38 cellular contexts compared by ENCODE assay signal in genomic region chr3:74384151-74384550, GRCh38.
"Had no signal": no experiment of that assay in that cellular context is flagged by ENCODE, and none has a peak within 500 bp of the region (broad histone marks: within the 10 kb centered on the region; RNA-seq: fewer than 3 reads in every experiment).

No MANE protein-coding gene starts in this region.

- H3K27me3 ChIP-seq: ascending aorta, cardiac muscle cell had no signal

- H3K4me3 ChIP-seq: ascending aorta, cardiac muscle cell had no signal

- H3K27ac Mint-ChIP-seq: activated CD4-positive, alpha-beta memory T cell treated with anti-CD3 and anti-CD28 coated beads, Interleukin-2, amount 10 ng/mL, durations not matched to agents 7 days and 5 days; activated CD4-positive, alpha-beta T cell treated with anti-CD3 and anti-CD28 coated beads for 36 hours; activated CD4-positive, alpha-beta T cell treated with anti-CD3 and anti-CD28 coated beads, Interleukin-2, amount 10 ng/mL, durations not matched to agents 7 days and 5 days; activated CD8-positive, alpha-beta memory T cell treated with anti-CD3 and anti-CD28 coated beads, Interleukin-2, amount 10 ng/mL, durations not matched to agents 7 days and 5 days; activated CD8-positive, alpha-beta T cell treated with anti-CD3 and anti-CD28 coated beads, Interleukin-2, amount 10 ng/mL, durations not matched to agents 7 days and 5 days; activated naive CD4-positive, alpha-beta T cell treated with anti-CD3 and anti-CD28 coated beads, Interleukin-2, amount 10 ng/mL, durations not matched to agents 7 days and 5 days; activated naive CD4-positive, alpha-beta T cell treated with anti-CD3 and anti-CD28 coated beads, Interleukin-2, amount 50 U/mL, for 24 hours; activated naive CD8-positive, alpha-beta T cell; activated naive CD8-positive, alpha-beta T cell treated with anti-CD3 and anti-CD28 coated beads, Interleukin-2, amount 10 ng/mL, durations not matched to agents 7 days and 5 days; activated naive CD8-positive, alpha-beta T cell treated with anti-CD3 and anti-CD28 coated beads, Interleukin-2, amount 50 U/mL, for 24 hours; activated T-cell treated with anti-CD3 and anti-CD28 coated beads, Interleukin-2, amount 50 U/mL, for 24 hours; activated T-helper 2 cell treated with anti-CD3 and anti-CD28 coated beads, Interferon-gamma antibody, Interleukin-2, Interleukin-4, amounts not matched to agents 10 μg/mL and 5 μg/mL and 100 μg/mL, durations not matched to agents 14 hours and 24 hours and 36 hours; T-helper 1 cell treated with Interleukin-12 subunit alpha and Interleukin-12 subunit beta and Interleukin-4 antibody, amounts not matched to agents 30 μg/mL and 1 μg/mL, for 36 hours; T-helper 2 cell treated with Interferon-gamma antibody and Interleukin-4, amounts not matched to agents 5 μg/mL and 100 μg/mL, for 36 hours; WTC11 had no signal

- H3K27ac ChIP-seq: ascending aorta, cardiac muscle cell, WERI-Rb-1 had no signal

- H3K27me3 Mint-ChIP-seq: activated CD4-positive, alpha-beta memory T cell treated with anti-CD3 and anti-CD28 coated beads, Interleukin-2, amount 10 ng/mL, durations not matched to agents 7 days and 5 days; activated CD4-positive, alpha-beta T cell treated with anti-CD3 and anti-CD28 coated beads for 36 hours; activated CD4-positive, alpha-beta T cell treated with anti-CD3 and anti-CD28 coated beads, Interleukin-2, amount 10 ng/mL, durations not matched to agents 7 days and 5 days; activated CD8-positive, alpha-beta memory T cell treated with anti-CD3 and anti-CD28 coated beads, Interleukin-2, amount 10 ng/mL, durations not matched to agents 7 days and 5 days; activated naive CD4-positive, alpha-beta T cell treated with anti-CD3 and anti-CD28 coated beads, Interleukin-2, amount 10 ng/mL, durations not matched to agents 7 days and 5 days; activated naive CD4-positive, alpha-beta T cell treated with anti-CD3 and anti-CD28 coated beads, Interleukin-2, amount 50 U/mL, for 24 hours; activated naive CD8-positive, alpha-beta T cell; activated naive CD8-positive, alpha-beta T cell treated with anti-CD3 and anti-CD28 coated beads, Interleukin-2, amount 10 ng/mL, durations not matched to agents 7 days and 5 days; activated naive CD8-positive, alpha-beta T cell treated with anti-CD3 and anti-CD28 coated beads, Interleukin-2, amount 50 U/mL, for 24 hours; activated T-cell treated with anti-CD3 and anti-CD28 coated beads, Interleukin-2, amount 50 U/mL, for 24 hours; brain; central memory CD8-positive, alpha-beta T cell had no signal

- ATAC-seq: activated CD4-positive, alpha-beta T cell treated with anti-CD3 and anti-CD28 coated beads for 36 hours; activated CD4-positive, CD25-positive, alpha-beta regulatory T cell treated with anti-CD3 and anti-CD28 coated beads, Interleukin-2, amount 50 U/mL, for 24 hours; activated CD8-positive, alpha-beta memory T cell treated with anti-CD3 and anti-CD28 coated beads, Interleukin-2, amount 10 ng/mL, durations not matched to agents 7 days and 5 days; activated CD8-positive, alpha-beta T cell treated with anti-CD3 and anti-CD28 coated beads, Interleukin-2, amount 10 ng/mL, durations not matched to agents 7 days and 5 days; activated naive CD8-positive, alpha-beta T cell treated with anti-CD3 and anti-CD28 coated beads, Interleukin-2, amount 50 U/mL, for 24 hours; WTC11 had no signal

- H3K4me1 Mint-ChIP-seq: activated CD4-positive, alpha-beta memory T cell treated with anti-CD3 and anti-CD28 coated beads, Interleukin-2, amount 10 ng/mL, durations not matched to agents 7 days and 5 days; activated CD4-positive, alpha-beta T cell treated with anti-CD3 and anti-CD28 coated beads for 36 hours; activated CD4-positive, alpha-beta T cell treated with anti-CD3 and anti-CD28 coated beads, Interleukin-2, amount 10 ng/mL, durations not matched to agents 7 days and 5 days; activated CD8-positive, alpha-beta memory T cell treated with anti-CD3 and anti-CD28 coated beads, Interleukin-2, amount 10 ng/mL, durations not matched to agents 7 days and 5 days; activated naive CD4-positive, alpha-beta T cell treated with anti-CD3 and anti-CD28 coated beads, Interleukin-2, amount 10 ng/mL, durations not matched to agents 7 days and 5 days; activated naive CD4-positive, alpha-beta T cell treated with anti-CD3 and anti-CD28 coated beads, Interleukin-2, amount 50 U/mL, for 24 hours; activated naive CD8-positive, alpha-beta T cell treated with anti-CD3 and anti-CD28 coated beads, Interleukin-2, amount 10 ng/mL, durations not matched to agents 7 days and 5 days; activated naive CD8-positive, alpha-beta T cell treated with anti-CD3 and anti-CD28 coated beads, Interleukin-2, amount 50 U/mL, for 24 hours; central memory CD8-positive, alpha-beta T cell; WTC11 had no signal

- H3K4me1 ChIP-seq: ascending aorta had no signal

- H3K36me3 Mint-ChIP-seq: activated CD8-positive, alpha-beta memory T cell treated with anti-CD3 and anti-CD28 coated beads, Interleukin-2, amount 10 ng/mL, durations not matched to agents 7 days and 5 days; activated naive CD4-positive, alpha-beta T cell treated with anti-CD3 and anti-CD28 coated beads, Interleukin-2, amount 10 ng/mL, durations not matched to agents 7 days and 5 days; activated naive CD4-positive, alpha-beta T cell treated with anti-CD3 and anti-CD28 coated beads, Interleukin-2, amount 50 U/mL, for 24 hours; activated naive CD8-positive, alpha-beta T cell; activated naive CD8-positive, alpha-beta T cell treated with anti-CD3 and anti-CD28 coated beads, Interleukin-2, amount 10 ng/mL, durations not matched to agents 7 days and 5 days; brain; WTC11 had no signal

- H3K9me3 Mint-ChIP-seq: activated CD4-positive, alpha-beta T cell treated with anti-CD3 and anti-CD28 coated beads, Interleukin-2, amount 10 ng/mL, durations not matched to agents 7 days and 5 days had no signal

- H3K36me3 ChIP-seq: ascending aorta, cardiac muscle cell, WERI-Rb-1 had no signal

- H3K4me3 Mint-ChIP-seq: activated CD4-positive, alpha-beta memory T cell treated with anti-CD3 and anti-CD28 coated beads, Interleukin-2, amount 10 ng/mL, durations not matched to agents 7 days and 5 days; activated CD4-positive, alpha-beta T cell treated with anti-CD3 and anti-CD28 coated beads for 36 hours; activated CD4-positive, alpha-beta T cell treated with anti-CD3 and anti-CD28 coated beads, Interleukin-2, amount 10 ng/mL, durations not matched to agents 7 days and 5 days; activated CD8-positive, alpha-beta memory T cell treated with anti-CD3 and anti-CD28 coated beads, Interleukin-2, amount 10 ng/mL, durations not matched to agents 7 days and 5 days; activated CD8-positive, alpha-beta T cell treated with anti-CD3 and anti-CD28 coated beads, Interleukin-2, amount 10 ng/mL, durations not matched to agents 7 days and 5 days; activated naive CD4-positive, alpha-beta T cell treated with anti-CD3 and anti-CD28 coated beads, Interleukin-2, amount 10 ng/mL, durations not matched to agents 7 days and 5 days; activated naive CD4-positive, alpha-beta T cell treated with anti-CD3 and anti-CD28 coated beads, Interleukin-2, amount 50 U/mL, for 24 hours; activated naive CD8-positive, alpha-beta T cell; activated naive CD8-positive, alpha-beta T cell treated with anti-CD3 and anti-CD28 coated beads, Interleukin-2, amount 10 ng/mL, durations not matched to agents 7 days and 5 days; activated naive CD8-positive, alpha-beta T cell treated with anti-CD3 and anti-CD28 coated beads, Interleukin-2, amount 50 U/mL, for 24 hours; activated T-cell treated with anti-CD3 and anti-CD28 coated beads, Interleukin-2, amount 50 U/mL, for 24 hours; brain; central memory CD8-positive, alpha-beta T cell; T-helper 1 cell treated with Interleukin-12 subunit alpha and Interleukin-12 subunit beta and Interleukin-4 antibody, amounts not matched to agents 30 μg/mL and 1 μg/mL, for 36 hours; T-helper 2 cell treated with Interferon-gamma antibody and Interleukin-4, amounts not matched to agents 5 μg/mL and 100 μg/mL, for 36 hours; WTC11 had no signal

- H3K9me3 ChIP-seq: ascending aorta had no signal

- DNase-seq: activated CD4-positive, alpha-beta memory T cell treated with anti-CD3 and anti-CD28 coated beads, Interleukin-2, amount 10 ng/mL, durations not matched to agents 7 days and 5 days; activated CD4-positive, alpha-beta T cell treated with anti-CD3 and anti-CD28 coated beads for 1 hour; activated CD4-positive, alpha-beta T cell treated with anti-CD3 and anti-CD28 coated beads for 36 hours; activated CD4-positive, alpha-beta T cell treated with anti-CD3 and anti-CD28 coated beads for 48 hours; activated CD4-positive, alpha-beta T cell treated with anti-CD3 and anti-CD28 coated beads, Interleukin-2, amount 10 ng/mL, durations not matched to agents 7 days and 5 days; activated CD4-positive, alpha-beta T cell treated with anti-CD3 and anti-CD28 coated beads, Interleukin-2, amount 50 U/mL, for 48 hours; activated CD4-positive, CD25-positive, alpha-beta regulatory T cell; activated CD8-positive, alpha-beta memory T cell treated with anti-CD3 and anti-CD28 coated beads for 24 hours; activated CD8-positive, alpha-beta memory T cell treated with anti-CD3 and anti-CD28 coated beads, Interleukin-2, amount 10 ng/mL, durations not matched to agents 7 days and 5 days; activated CD8-positive, alpha-beta memory T cell treated with anti-CD3 and anti-CD28 coated beads, Interleukin-2, amount 50 U/mL, for 48 hours; activated CD8-positive, alpha-beta T cell treated with anti-CD3 and anti-CD28 coated beads, Interleukin-2, amount 10 ng/mL, durations not matched to agents 7 days and 5 days; activated effector memory CD4-positive, alpha-beta T cell treated with Interleukin-2 at 50 U/mL for 16 hours; activated gamma-delta T cell; activated naive CD4-positive, alpha-beta T cell treated with anti-CD3 and anti-CD28 coated beads, Interleukin-2, amount 10 ng/mL, durations not matched to agents 7 days and 5 days; activated naive CD4-positive, alpha-beta T cell treated with Interleukin-2 at 50 U/mL for 16 hours; activated naive CD8-positive, alpha-beta T cell treated with anti-CD3 and anti-CD28 coated beads, Interleukin-2, amount 10 ng/mL, durations not matched to agents 7 days and 5 days; activated naive CD8-positive, alpha-beta T cell treated with anti-CD3 and anti-CD28 coated beads, Interleukin-2, amount 50 U/mL, for 24 hours; activated T-cell treated with anti-CD3 and anti-CD28 coated beads, Interleukin-2, amount 50 U/mL, for 24 hours; activated T-cell treated with anti-CD3 and anti-CD28 coated beads, Interleukin-2, amount 50 U/mL, for 48 hours; amygdala; anterior cingulate cortex; caudate nucleus; cerebellar nuclear complex; T-helper 1 cell; T-helper 2 cell; T-helper 9 cell; WERI-Rb-1 had no signal
